Comparison of ENCODE assay signal across 1 cellular context in the genomic region with DNA sequence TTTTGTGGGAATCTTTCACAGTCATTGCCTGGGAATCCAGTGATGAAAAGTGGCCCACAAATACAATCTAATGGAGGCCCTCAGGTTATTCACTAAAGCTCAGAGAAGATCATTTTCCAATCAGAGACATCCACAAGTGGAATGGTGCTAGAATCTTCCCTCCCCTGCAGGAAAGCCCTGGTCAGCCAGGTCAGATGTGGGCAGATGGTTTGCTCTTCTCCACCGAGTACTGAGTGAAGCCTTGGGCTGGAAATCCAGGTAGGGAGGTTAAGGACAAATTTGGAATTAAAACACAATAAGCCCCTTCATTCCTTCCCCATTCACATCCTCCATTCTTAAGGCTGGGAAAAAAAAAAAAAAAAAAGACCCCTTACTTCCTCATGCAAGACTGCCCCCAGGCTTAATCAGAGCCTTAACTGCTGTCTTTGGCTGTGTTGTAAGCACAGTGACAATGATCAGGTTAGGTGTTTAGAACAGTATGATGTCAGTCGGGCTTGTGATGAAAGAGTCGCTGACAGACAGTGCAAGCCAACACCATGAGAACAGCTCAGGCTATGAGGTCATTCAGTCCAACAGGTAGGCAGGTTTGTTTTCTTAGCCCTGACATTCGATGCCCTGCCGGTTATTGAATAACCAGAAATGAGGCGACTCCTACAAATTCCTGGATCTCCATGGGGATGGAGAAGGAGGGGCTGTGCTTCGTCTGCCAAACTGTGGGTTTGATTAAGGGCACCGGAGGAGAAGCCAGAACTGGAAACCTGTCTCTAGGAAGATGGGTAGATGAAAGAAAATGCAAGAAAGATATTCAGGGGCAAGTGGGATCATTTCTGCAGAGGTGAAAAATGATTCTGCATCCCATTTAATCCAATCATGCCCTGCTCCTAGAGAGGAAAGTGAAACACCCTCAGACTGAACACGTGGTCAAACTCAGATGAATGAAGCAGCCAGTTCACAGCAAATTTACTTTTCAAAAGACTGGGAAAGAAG.
TF ChIP-seq lines count a peak whose summit lies in the region.

No MANE protein-coding gene starts in this region.

TF ChIP-seq in HepG2, 621 proteins besides CTCF, POLR2A, EP300 and RAD21 (continued from another document and continues in another):
- TF ChIP-seq, protein P1, sequence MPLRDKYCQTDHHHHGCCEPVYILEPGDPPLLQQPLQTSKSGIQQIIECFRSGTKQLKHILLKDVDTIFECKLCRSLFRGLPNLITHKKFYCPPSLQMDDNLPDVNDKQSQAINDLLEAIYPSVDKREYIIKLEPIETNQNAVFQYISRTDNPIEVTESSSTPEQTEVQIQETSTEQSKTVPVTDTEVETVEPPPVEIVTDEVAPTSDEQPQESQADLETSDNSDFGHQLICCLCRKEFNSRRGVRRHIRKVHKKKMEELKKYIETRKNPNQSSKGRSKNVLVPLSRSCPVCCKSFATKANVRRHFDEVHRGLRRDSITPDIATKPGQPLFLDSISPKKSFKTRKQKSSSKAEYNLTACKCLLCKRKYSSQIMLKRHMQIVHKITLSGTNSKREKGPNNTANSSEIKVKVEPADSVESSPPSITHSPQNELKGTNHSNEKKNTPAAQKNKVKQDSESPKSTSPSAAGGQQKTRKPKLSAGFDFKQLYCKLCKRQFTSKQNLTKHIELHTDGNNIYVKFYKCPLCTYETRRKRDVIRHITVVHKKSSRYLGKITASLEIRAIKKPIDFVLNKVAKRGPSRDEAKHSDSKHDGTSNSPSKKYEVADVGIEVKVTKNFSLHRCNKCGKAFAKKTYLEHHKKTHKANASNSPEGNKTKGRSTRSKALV (CRISPR knock-in tag; IDR thresholded peaks at IDR 0.05), result no peak
- peak; percentile 57; the same call in 1 of the 2 replicates for TF ChIP-seq ZNF772 (CRISPR knock-in tag; IDR thresholded peaks at IDR 0.05)
- peak; percentile 41; the same call in 1 of the 2 replicates for TF ChIP-seq ZNF343 (CRISPR knock-in tag; IDR thresholded peaks at IDR 0.05)
- peak; percentile 48; the same call in 1 of the 2 replicates for TF ChIP-seq ISL2 (CRISPR knock-in tag; IDR thresholded peaks at IDR 0.05)
- peak; percentile 15; the same call in 1 of the 2 replicates for TF ChIP-seq KLF12 (CRISPR knock-in tag; IDR thresholded peaks at IDR 0.05; ENCODE audit: borderline replicate concordance)
- TF ChIP-seq, protein P2, sequence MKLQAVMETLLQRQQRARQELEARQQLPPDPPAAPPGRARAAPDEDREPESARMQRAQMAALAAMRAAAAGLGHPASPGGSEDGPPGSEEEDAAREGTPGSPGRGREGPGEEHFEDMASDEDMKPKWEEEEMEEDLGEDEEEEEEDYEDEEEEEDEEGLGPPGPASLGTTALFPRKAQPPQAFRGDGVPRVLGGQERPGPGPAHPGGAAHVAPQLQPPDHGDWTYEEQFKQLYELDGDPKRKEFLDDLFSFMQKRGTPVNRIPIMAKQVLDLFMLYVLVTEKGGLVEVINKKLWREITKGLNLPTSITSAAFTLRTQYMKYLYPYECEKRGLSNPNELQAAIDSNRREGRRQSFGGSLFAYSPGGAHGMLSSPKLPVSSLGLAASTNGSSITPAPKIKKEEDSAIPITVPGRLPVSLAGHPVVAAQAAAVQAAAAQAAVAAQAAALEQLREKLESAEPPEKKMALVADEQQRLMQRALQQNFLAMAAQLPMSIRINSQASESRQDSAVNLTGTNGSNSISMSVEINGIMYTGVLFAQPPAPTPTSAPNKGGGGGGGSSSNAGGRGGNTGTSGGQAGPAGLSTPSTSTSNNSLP (IDR thresholded peaks at IDR 0.05; ENCODE audit: low read depth, low read length), result peak; percentile 60
- peak; percentile 28; the same call in 1 of the 2 replicates for TF ChIP-seq NR2C2 (CRISPR knock-in tag; IDR thresholded peaks at IDR 0.05; ENCODE audit: borderline replicate concordance)
- TF ChIP-seq YEATS2 (CRISPR knock-in tag; IDR thresholded peaks at IDR 0.05; ENCODE audit: borderline replicate concordance), result peak; percentile 27; the same call in 1 of the 2 replicates
- TF ChIP-seq, protein P3, sequence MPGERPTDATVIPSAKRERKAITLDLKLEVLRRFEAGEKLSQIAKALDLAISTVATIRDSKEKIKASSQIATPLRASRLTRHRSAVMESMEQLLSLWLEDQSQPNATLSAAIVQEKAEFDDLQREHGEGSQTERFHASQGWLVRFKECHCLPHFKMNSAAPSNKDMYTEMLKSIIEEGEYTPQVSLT (CRISPR knock-in tag; IDR thresholded peaks at IDR 0.05; ENCODE audit: borderline replicate concordance, low read depth), result no peak
- TF ChIP-seq, protein P4, sequence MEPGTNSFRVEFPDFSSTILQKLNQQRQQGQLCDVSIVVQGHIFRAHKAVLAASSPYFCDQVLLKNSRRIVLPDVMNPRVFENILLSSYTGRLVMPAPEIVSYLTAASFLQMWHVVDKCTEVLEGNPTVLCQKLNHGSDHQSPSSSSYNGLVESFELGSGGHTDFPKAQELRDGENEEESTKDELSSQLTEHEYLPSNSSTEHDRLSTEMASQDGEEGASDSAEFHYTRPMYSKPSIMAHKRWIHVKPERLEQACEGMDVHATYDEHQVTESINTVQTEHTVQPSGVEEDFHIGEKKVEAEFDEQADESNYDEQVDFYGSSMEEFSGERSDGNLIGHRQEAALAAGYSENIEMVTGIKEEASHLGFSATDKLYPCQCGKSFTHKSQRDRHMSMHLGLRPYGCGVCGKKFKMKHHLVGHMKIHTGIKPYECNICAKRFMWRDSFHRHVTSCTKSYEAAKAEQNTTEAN (CRISPR knock-in tag; conservative IDR thresholded peaks at IDR 0.05), result 0 out of 2 replicates have a peak, but pooled peaks have one; percentile 40
- TF ChIP-seq SOX6 (IDR thresholded peaks at IDR 0.05), result no peak
- peak; percentile 87 for TF ChIP-seq SOX6 (CRISPR knock-in tag; IDR thresholded peaks at IDR 0.05)
- TF ChIP-seq FOSL2 (CRISPR knock-in tag; IDR thresholded peaks at IDR 0.05), result peak; percentile 89
- no peak for TF ChIP-seq CHCHD3 (CRISPR knock-in tag; IDR thresholded peaks at IDR 0.05)
- TF ChIP-seq, protein P5, sequence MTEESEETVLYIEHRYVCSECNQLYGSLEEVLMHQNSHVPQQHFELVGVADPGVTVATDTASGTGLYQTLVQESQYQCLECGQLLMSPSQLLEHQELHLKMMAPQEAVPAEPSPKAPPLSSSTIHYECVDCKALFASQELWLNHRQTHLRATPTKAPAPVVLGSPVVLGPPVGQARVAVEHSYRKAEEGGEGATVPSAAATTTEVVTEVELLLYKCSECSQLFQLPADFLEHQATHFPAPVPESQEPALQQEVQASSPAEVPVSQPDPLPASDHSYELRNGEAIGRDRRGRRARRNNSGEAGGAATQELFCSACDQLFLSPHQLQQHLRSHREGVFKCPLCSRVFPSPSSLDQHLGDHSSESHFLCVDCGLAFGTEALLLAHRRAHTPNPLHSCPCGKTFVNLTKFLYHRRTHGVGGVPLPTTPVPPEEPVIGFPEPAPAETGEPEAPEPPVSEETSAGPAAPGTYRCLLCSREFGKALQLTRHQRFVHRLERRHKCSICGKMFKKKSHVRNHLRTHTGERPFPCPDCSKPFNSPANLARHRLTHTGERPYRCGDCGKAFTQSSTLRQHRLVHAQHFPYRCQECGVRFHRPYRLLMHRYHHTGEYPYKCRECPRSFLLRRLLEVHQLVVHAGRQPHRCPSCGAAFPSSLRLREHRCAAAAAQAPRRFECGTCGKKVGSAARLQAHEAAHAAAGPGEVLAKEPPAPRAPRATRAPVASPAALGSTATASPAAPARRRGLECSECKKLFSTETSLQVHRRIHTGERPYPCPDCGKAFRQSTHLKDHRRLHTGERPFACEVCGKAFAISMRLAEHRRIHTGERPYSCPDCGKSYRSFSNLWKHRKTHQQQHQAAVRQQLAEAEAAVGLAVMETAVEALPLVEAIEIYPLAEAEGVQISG (CRISPR knock-in tag; IDR thresholded peaks at IDR 0.05), result peak; percentile 52; the same call in 1 of the 2 replicates
- TF ChIP-seq JUND (CRISPR knock-in tag; IDR thresholded peaks at IDR 0.05), result peak; percentile 77
- TF ChIP-seq ZSCAN31 (CRISPR knock-in tag; IDR thresholded peaks at IDR 0.05; ENCODE audit: low read depth), result 0 out of 2 replicates have a peak, but pooled peaks have one; percentile 56
- TF ChIP-seq NCOR1 (IDR thresholded peaks at IDR 0.05; ENCODE audit: borderline replicate concordance, low read length), result peak; percentile 58; the same call in 1 of the 2 replicates
- TF ChIP-seq, protein P6, sequence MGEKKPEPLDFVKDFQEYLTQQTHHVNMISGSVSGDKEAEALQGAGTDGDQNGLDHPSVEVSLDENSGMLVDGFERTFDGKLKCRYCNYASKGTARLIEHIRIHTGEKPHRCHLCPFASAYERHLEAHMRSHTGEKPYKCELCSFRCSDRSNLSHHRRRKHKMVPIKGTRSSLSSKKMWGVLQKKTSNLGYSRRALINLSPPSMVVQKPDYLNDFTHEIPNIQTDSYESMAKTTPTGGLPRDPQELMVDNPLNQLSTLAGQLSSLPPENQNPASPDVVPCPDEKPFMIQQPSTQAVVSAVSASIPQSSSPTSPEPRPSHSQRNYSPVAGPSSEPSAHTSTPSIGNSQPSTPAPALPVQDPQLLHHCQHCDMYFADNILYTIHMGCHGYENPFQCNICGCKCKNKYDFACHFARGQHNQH (CRISPR knock-in tag; IDR thresholded peaks at IDR 0.05), result peak; percentile 80; the same call in 1 of the 2 replicates
- no peak for TF ChIP-seq SMAD1 (CRISPR knock-in tag; IDR thresholded peaks at IDR 0.05; ENCODE audit: borderline replicate concordance, low read depth)
- TF ChIP-seq ZNF350 (CRISPR knock-in tag; IDR thresholded peaks at IDR 0.05; ENCODE audit: borderline replicate concordance, low read depth), result peak; percentile 45; the same call in 1 of the 2 replicates
- peak; percentile 29; the same call in 1 of the 2 replicates for TF ChIP-seq ZNF816 (CRISPR knock-in tag; IDR thresholded peaks at IDR 0.05; ENCODE audit: borderline replicate concordance)
- TF ChIP-seq, protein P7, sequence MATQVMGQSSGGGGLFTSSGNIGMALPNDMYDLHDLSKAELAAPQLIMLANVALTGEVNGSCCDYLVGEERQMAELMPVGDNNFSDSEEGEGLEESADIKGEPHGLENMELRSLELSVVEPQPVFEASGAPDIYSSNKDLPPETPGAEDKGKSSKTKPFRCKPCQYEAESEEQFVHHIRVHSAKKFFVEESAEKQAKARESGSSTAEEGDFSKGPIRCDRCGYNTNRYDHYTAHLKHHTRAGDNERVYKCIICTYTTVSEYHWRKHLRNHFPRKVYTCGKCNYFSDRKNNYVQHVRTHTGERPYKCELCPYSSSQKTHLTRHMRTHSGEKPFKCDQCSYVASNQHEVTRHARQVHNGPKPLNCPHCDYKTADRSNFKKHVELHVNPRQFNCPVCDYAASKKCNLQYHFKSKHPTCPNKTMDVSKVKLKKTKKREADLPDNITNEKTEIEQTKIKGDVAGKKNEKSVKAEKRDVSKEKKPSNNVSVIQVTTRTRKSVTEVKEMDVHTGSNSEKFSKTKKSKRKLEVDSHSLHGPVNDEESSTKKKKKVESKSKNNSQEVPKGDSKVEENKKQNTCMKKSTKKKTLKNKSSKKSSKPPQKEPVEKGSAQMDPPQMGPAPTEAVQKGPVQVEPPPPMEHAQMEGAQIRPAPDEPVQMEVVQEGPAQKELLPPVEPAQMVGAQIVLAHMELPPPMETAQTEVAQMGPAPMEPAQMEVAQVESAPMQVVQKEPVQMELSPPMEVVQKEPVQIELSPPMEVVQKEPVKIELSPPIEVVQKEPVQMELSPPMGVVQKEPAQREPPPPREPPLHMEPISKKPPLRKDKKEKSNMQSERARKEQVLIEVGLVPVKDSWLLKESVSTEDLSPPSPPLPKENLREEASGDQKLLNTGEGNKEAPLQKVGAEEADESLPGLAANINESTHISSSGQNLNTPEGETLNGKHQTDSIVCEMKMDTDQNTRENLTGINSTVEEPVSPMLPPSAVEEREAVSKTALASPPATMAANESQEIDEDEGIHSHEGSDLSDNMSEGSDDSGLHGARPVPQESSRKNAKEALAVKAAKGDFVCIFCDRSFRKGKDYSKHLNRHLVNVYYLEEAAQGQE (IDR thresholded peaks at IDR 0.05; ENCODE audit: borderline replicate concordance in 1 of 2, low read depth in 1 of 2, low read length in 2 of 2), result no peak; a peak in 1 of 4 replicates
- TF ChIP-seq SOX13 (IDR thresholded peaks at IDR 0.05), result 0 out of 2 replicates have a peak, but pooled peaks have one; percentile 35
- peak in 1 of 2 experiments; percentile 72; a peak in 2 of 4 replicates for TF ChIP-seq SOX13 (CRISPR knock-in tag; conservative IDR thresholded peaks at IDR 0.05 in 1 of 2, IDR thresholded peaks at IDR 0.05 in 1 of 2)
- TF ChIP-seq ZNF569 (CRISPR knock-in tag; IDR thresholded peaks at IDR 0.05; ENCODE audit: borderline replicate concordance), result no peak
- peak; percentile 13 for TF ChIP-seq SMC3 (IDR thresholded peaks at IDR 0.05; ENCODE audit: low read length)
